In the genomic region with DNA sequence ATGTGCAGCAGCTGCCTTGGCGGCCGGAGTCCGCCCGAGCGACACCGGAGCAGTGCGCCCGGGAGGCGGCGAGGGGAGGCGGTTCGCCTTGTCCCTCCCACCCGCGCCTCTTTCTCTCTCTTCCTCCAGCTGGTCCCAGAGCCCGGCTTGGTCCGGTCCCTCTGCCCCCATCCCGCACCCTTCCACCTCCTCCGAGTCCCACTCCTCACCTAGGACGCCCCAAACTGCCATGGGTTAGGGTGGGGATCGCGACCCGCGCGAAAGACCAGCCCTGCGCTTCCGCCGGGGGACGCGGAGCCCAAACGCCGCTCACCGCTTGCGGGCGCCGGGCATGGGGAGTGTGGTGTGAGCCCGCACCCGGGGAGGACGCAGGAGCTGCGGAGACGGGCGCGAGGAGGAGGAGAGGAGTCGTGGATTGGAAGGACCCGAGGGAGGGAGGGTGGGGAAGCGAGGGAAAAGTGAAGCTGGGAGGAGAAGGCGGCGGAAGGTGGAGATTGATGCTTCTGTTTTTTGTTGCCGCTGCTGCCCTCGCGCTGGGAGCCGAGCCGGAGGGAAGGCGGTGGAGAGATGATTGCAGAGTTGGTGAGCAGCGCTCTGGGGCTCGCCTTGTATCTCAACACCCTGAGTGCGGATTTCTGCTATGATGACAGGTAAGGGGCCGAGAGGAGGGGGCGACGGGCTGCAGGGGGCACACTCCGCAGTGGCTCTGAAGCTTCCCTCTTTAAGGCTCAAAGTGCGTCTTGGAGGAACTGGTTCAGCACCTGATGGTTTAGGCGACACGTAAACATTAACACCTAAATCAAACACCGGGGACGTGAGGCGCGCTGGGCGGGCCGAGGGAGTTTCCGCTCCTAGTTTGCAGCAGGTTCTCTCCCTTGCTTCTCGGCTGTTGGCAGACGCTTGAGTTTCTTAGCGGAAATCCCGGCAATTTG, we compare ENCODE assay signal across 8 cellular contexts. TPM values are rescaled to one million over a fixed set of nuclear protein-coding genes. Genes with fewer than 3 reads are reported as not detected.
DNase-seq lines count a peak whose midpoint lies in the region; ATAC-seq and TF ChIP-seq lines count a peak whose summit lies in the region.

No MANE protein-coding gene starts in this region.

- peak overlapping the region; percentile 89 to 97 (median 96) for H3K27ac Mint-ChIP-seq in CD8-positive, alpha-beta memory T cell
- peak overlapping the region; percentile 90 for H3K27ac Mint-ChIP-seq in osteocyte (ENCODE audit: unreplicated experiment)

- intact Hi-C loops in thyroid gland (cut with DNase I), result no loop called here

- no peaks in the 10 kb centered on the region for H3K9me3 Mint-ChIP-seq in CD8-positive, alpha-beta memory T cell
- no peaks in the 10 kb centered on the region for H3K9me3 Mint-ChIP-seq in osteocyte (ENCODE audit: unreplicated experiment)

- WGBS in thyroid gland, 2 donors, result 0 to 1% methylated on average over 68 to 71 of the region's 74 CpGs

- POLR2A ChIA-PET in CD8-positive, alpha-beta memory T cell (lab: Charles Lee), result interaction anchor here (1.8 kb wide), 1 partner anchor 329 kb away, joined by 8 read pairs; the partner anchor contains the start of genes CCDC59 and METTL25

- DNase-seq in CD8-positive, alpha-beta memory T cell, result peak; percentile 48 to 70 (median 57)
- DNase-seq in HPDE6-E6E7 (ENCODE audit: extremely low spot score), result peak; percentile 42
- peak; percentile 53 for DNase-seq in RKO (ENCODE audit: low spot score)
- peak; percentile 45 for DNase-seq in activated gamma-delta T cell (lab: John Stamatoyannopoulos, UW)
- DNase-seq in germinal center (ENCODE audit: low spot score), result peak; percentile 32
- DNase-seq in osteocyte (ENCODE audit: extremely low spot score, unreplicated experiment), result no peak
- peak; percentile 61 for DNase-seq in thyroid gland

- H3K4me1 Mint-ChIP-seq in CD8-positive, alpha-beta memory T cell, result peaks cover 11 to 27% (median 23%) of the 10 kb centered on the region in 3 donors
- peaks cover 32% of the 10 kb centered on the region for H3K4me1 Mint-ChIP-seq in osteocyte (ENCODE audit: unreplicated experiment)

- peak; percentile 31 for ATAC-seq in GM21360 (IDR thresholded peaks at IDR 0.05; ENCODE audit: unreplicated experiment)

- H3K36me3 ChIP-seq in CD8-positive, alpha-beta memory T cell (ENCODE audit: insufficient read depth, low read length), result no peaks in the 10 kb centered on the region
- H3K36me3 ChIP-seq in thyroid gland, result no peaks in the 10 kb centered on the region

- H3K9me3 ChIP-seq in CD8-positive, alpha-beta memory T cell (ENCODE audit: low read length), result no peaks in the 10 kb centered on the region
- H3K9me3 ChIP-seq in thyroid gland, result no peaks in the 10 kb centered on the region

- peak overlapping the region; percentile 75 for H3K27ac ChIP-seq in CD8-positive, alpha-beta memory T cell (ENCODE audit: low read depth, low read length)
- peak overlapping the region; percentile 90 to 94 (median 91) for H3K27ac ChIP-seq in thyroid gland

- H3K27me3 Mint-ChIP-seq in CD8-positive, alpha-beta memory T cell, result peaks cover 9 to 10% of the 10 kb centered on the region in 2 donors
- peaks cover 18% of the 10 kb centered on the region for H3K27me3 Mint-ChIP-seq in osteocyte (ENCODE audit: unreplicated experiment)

- TF ChIP-seq CTCF in osteocyte (IDR thresholded peaks at IDR 0.05) (peak; percentile 4), thyroid gland (IDR thresholded peaks at IDR 0.05) (no peak)

- H3K4me3 Mint-ChIP-seq in CD8-positive, alpha-beta memory T cell, result peak overlapping the region; percentile 91 to 99 (median 97)
- H3K4me3 Mint-ChIP-seq in osteocyte (ENCODE audit: unreplicated experiment), result peak overlapping the region; percentile 99

- peaks cover 0 to 11% (median 0%) of the 10 kb centered on the region in 3 donors for H3K36me3 Mint-ChIP-seq in CD8-positive, alpha-beta memory T cell
- H3K36me3 Mint-ChIP-seq in osteocyte (ENCODE audit: unreplicated experiment), result peaks cover 3% of the 10 kb centered on the region

- peak overlapping the region; percentile 91 for H3K4me3 ChIP-seq in CD8-positive, alpha-beta memory T cell (ENCODE audit: low read length)
- peak overlapping the region; percentile 14 to 80 (median 48) for H3K4me3 ChIP-seq in thyroid gland (replicated peaks in 1 of 3)

- TF ChIP-seq POLR2A in thyroid gland (IDR thresholded peaks at IDR 0.05), result no peak

- H3K4me1 ChIP-seq in CD8-positive, alpha-beta memory T cell (ENCODE audit: insufficient read depth, low read length), result peaks cover 8% of the 10 kb centered on the region
- peaks cover 0 to 8% of the 10 kb centered on the region in 2 donors for H3K4me1 ChIP-seq in thyroid gland

- H3K27me3 ChIP-seq in CD8-positive, alpha-beta memory T cell (ENCODE audit: insufficient read depth, low read length, poor library complexity, severe bottlenecking), result no peaks in the 10 kb centered on the region
- no peaks in the 10 kb centered on the region for H3K27me3 ChIP-seq in thyroid gland

- CTCF ChIA-PET in CD8-positive, alpha-beta memory T cell (lab: Charles Lee), result interaction anchor here (2.0 to 2.1 kb wide), 2 partner anchors 10 to 329 kb away, joined by 9 to 13 read pairs; partner anchors contain the start of genes CCDC59 and METTL25

RNA-seq across cellular contexts. Expression of gene TMTC2, which starts 0.6 kb away (rescaled TPM):
- total RNA-seq in CD8-positive, alpha-beta memory T cell, result 1 to 10 TPM; 2.2 to 2.5 TPM
- 0.13 TPM for polyA plus RNA-seq in CD8-positive, alpha-beta memory T cell
- total RNA-seq in osteocyte (19.8 and 20.2 TPM in 2 replicates), thyroid gland (10 to 100 TPM; 18.8 to 30.7 (median 21.0) TPM)
